In genomic region chr12:125187148-125187733, GRCh38 we compare ENCODE assay signal across 10 cellular contexts. TPM values are rescaled to one million over a fixed set of nuclear protein-coding genes. Genes with fewer than 3 reads are reported as not detected.
DNase-seq lines count a peak whose midpoint lies in the region; ATAC-seq and TF ChIP-seq lines count a peak whose summit lies in the region.
"Had no signal": no experiment of that assay in that cellular context is flagged by ENCODE, and none has a peak within 500 bp of the region (broad histone marks: within the 10 kb centered on the region; RNA-seq: fewer than 3 reads in every experiment).

No MANE protein-coding gene starts in this region.

- POLR2A ChIA-PET in SK-N-SH (lab: Yijun Ruan, JAX) = no interaction called here

- no peak overlapping the region for H3K4me3 Mint-ChIP-seq in activated CD4-positive, alpha-beta T cell treated with anti-CD3 and anti-CD28 coated beads, Interleukin-2, amount 10 ng/mL, durations not matched to agents 24 days and 14 days

- H4K20me1 ChIP-seq in SK-N-SH (ENCODE audit: insufficient read depth) = no peaks in the 10 kb centered on the region; the same call in 1 of the 2 replicates

- intact Hi-C loops in activated CD4-positive, alpha-beta T cell treated with anti-CD3 and anti-CD28 coated beads, Interleukin-2, amount 10 ng/mL, durations not matched to agents 24 days and 14 days (cut with micrococcal nuclease) = no loop called here

- H3K4me1 ChIP-seq in SK-N-SH (ENCODE audit: control insufficient read depth in 1 of 2, insufficient read depth in 2 of 2, low read depth in 1 of 2, low read length in 1 of 2) = no peaks in the 10 kb centered on the region; a peak in 1 of 4 replicates
- H3K4me1 ChIP-seq in urinary bladder (ENCODE audit: insufficient read depth) = no peaks in the 10 kb centered on the region

- H3F3A ChIP-seq in SK-N-SH (replicated peaks; ENCODE audit: insufficient read depth) = peaks cover 3% of the 10 kb centered on the region

- H3K36me3 Mint-ChIP-seq in activated CD4-positive, alpha-beta T cell treated with anti-CD3 and anti-CD28 coated beads, Interleukin-2, amount 10 ng/mL, durations not matched to agents 24 days and 14 days (ENCODE audit: low read depth) = no peaks in the 10 kb centered on the region

- no peaks in the 10 kb centered on the region for H3K79me2 ChIP-seq in SK-N-SH (ENCODE audit: insufficient read depth)

- DNase-seq in SK-N-SH = no peak
- DNase-seq in ecto neural progenitor cell (ENCODE audit: low spot score) = peak; percentile 79
- DNase-seq in myocyte (ENCODE audit: low read depth) = peak; percentile 19
- no peak for DNase-seq in activated CD4-positive, alpha-beta T cell treated with anti-CD3 and anti-CD28 coated beads, Interleukin-2, amount 10 ng/mL, durations not matched to agents 24 days and 14 days
- no peak for DNase-seq in COLO668 (lab: John Stamatoyannopoulos, UW; ENCODE audit: unreplicated experiment)
- DNase-seq: NCI-H187 treated with DMSO at 0.1 percent for 48 hours had no signal

- WGBS in SK-N-SH (ENCODE audit: low lambda C conversion rate) = 4% methylated on average over 24 of the region's 41 CpGs
- WGBS in urinary bladder = 1% methylated on average over 41 of the region's 41 CpGs

- peak overlapping the region; percentile 62; the same call in 1 of the 2 replicates for H3K4me2 ChIP-seq in SK-N-SH

- peaks cover 53% of the 10 kb centered on the region for H3K27me3 ChIP-seq in SK-N-SH (ENCODE audit: insufficient read depth)

- no peak for TF ChIP-seq EP300 in SK-N-SH (IDR thresholded peaks at IDR 0.05; ENCODE audit: borderline replicate concordance in 1 of 2, low read depth in 1 of 2, low read length in 1 of 2)

- no peak for TF ChIP-seq RAD21 in SK-N-SH (IDR thresholded peaks at IDR 0.05; ENCODE audit: low read length)

- H3K9me3 ChIP-seq in SK-N-SH = no peaks in the 10 kb centered on the region
- H3K9me3 ChIP-seq: mucosa of descending colon had no signal

- H3K36me3 ChIP-seq in SK-N-SH (replicated peaks in 1 of 2; ENCODE audit: control insufficient read depth in 1 of 2, insufficient read depth in 2 of 2, low read length in 1 of 2) (no peaks in the 10 kb centered on the region), urinary bladder (ENCODE audit: insufficient read depth) (no peaks in the 10 kb centered on the region)

- H2AFZ ChIP-seq in SK-N-SH (ENCODE audit: low read depth) = no peak overlapping the region

- no peak overlapping the region for H3K27ac ChIP-seq in SK-N-SH (ENCODE audit: low read depth in 2 of 2, low read length in 1 of 2)
- no peak overlapping the region for H3K27ac ChIP-seq in urinary bladder (ENCODE audit: low read depth)

- peaks cover 14% of the 10 kb centered on the region for H3K4me1 Mint-ChIP-seq in activated CD4-positive, alpha-beta T cell treated with anti-CD3 and anti-CD28 coated beads, Interleukin-2, amount 10 ng/mL, durations not matched to agents 24 days and 14 days

- no peaks in the 10 kb centered on the region for H3K9me2 ChIP-seq in SK-N-SH

- no peak overlapping the region for H3K9ac ChIP-seq in SK-N-SH

- H3K9me3 Mint-ChIP-seq in activated CD4-positive, alpha-beta T cell treated with anti-CD3 and anti-CD28 coated beads, Interleukin-2, amount 10 ng/mL, durations not matched to agents 24 days and 14 days = no peaks in the 10 kb centered on the region

- peak overlapping the region in 1 of 2 experiments; percentile 43; a peak in 2 of 4 replicates for H3K4me3 ChIP-seq in SK-N-SH (ENCODE audit: low read depth in 2 of 2, low read length in 1 of 2)
- H3K4me3 ChIP-seq in urinary bladder (ENCODE audit: low read depth, low read length) = peak overlapping the region; percentile 56
- H3K4me3 ChIP-seq: mucosa of descending colon had no signal

- H3K27me3 Mint-ChIP-seq in activated CD4-positive, alpha-beta T cell treated with anti-CD3 and anti-CD28 coated beads, Interleukin-2, amount 10 ng/mL, durations not matched to agents 24 days and 14 days = peaks cover 64% of the 10 kb centered on the region

- CTCF ChIA-PET in SK-N-SH (lab: Yijun Ruan, JAX) = interaction anchor here (0.9 to 2.6 kb wide), 3 partner anchors 16 to 281 kb away, joined by 3 to 11 read pairs (median 4); no protein-coding TSS in a partner anchor

- no peak for TF ChIP-seq CTCF in SK-N-SH (IDR thresholded peaks at IDR 0.05)

- ATAC-seq in SK-N-SH treated with all-trans-retinoic acid at 6 μM for 48 hours (no peak), GM21723 (IDR thresholded peaks at IDR 0.05; ENCODE audit: unreplicated experiment) (no peak)

- H3K27ac Mint-ChIP-seq in activated CD4-positive, alpha-beta T cell treated with anti-CD3 and anti-CD28 coated beads, Interleukin-2, amount 10 ng/mL, durations not matched to agents 24 days and 14 days = no peak overlapping the region

TF ChIP-seq in SK-N-SH, 30 proteins besides CTCF, POLR2A, EP300 and RAD21 (continues in another document):
- TF ChIP-seq USF2 (IDR thresholded peaks at IDR 0.05; ENCODE audit: borderline replicate concordance, low read depth, low read length) (no peak), GABPA (IDR thresholded peaks at IDR 0.05; ENCODE audit: low read depth) (no peak), ELF1 (IDR thresholded peaks at IDR 0.05) (no peak), MXI1 (IDR thresholded peaks at IDR 0.05; ENCODE audit: low read depth, low read length) (no peak)

TF ChIP-seq in SK-N-SH treated with all-trans-retinoic acid at 6 μM for 48 hours, 23 proteins besides CTCF, POLR2A, EP300 and RAD21 (continues in another document):
- TF ChIP-seq BACH2 (CRISPR knock-in tag; IDR thresholded peaks at IDR 0.05; ENCODE audit: borderline replicate concordance) (no peak), ZFP3 (CRISPR knock-in tag; IDR thresholded peaks at IDR 0.05) (no peak), OSR1 (CRISPR knock-in tag; IDR thresholded peaks at IDR 0.05) (no peak), ZFP30 (CRISPR knock-in tag; IDR thresholded peaks at IDR 0.05) (no peak), ZC3H10 (CRISPR knock-in tag; IDR thresholded peaks at IDR 0.05) (no peak), TOX (CRISPR knock-in tag; IDR thresholded peaks at IDR 0.05; ENCODE audit: borderline replicate concordance) (no peak), TSHZ2 (CRISPR knock-in tag; IDR thresholded peaks at IDR 0.05) (no peak), ARNTL (CRISPR knock-in tag; IDR thresholded peaks at IDR 0.05; ENCODE audit: borderline replicate concordance, low read depth) (no peak), ZNF70 (CRISPR knock-in tag; IDR thresholded peaks at IDR 0.05) (no peak), SNAI2 (CRISPR knock-in tag; IDR thresholded peaks at IDR 0.05) (no peak), GLIS3 (CRISPR knock-in tag; IDR thresholded peaks at IDR 0.05) (no peak)
- TF ChIP-seq, protein P1, sequence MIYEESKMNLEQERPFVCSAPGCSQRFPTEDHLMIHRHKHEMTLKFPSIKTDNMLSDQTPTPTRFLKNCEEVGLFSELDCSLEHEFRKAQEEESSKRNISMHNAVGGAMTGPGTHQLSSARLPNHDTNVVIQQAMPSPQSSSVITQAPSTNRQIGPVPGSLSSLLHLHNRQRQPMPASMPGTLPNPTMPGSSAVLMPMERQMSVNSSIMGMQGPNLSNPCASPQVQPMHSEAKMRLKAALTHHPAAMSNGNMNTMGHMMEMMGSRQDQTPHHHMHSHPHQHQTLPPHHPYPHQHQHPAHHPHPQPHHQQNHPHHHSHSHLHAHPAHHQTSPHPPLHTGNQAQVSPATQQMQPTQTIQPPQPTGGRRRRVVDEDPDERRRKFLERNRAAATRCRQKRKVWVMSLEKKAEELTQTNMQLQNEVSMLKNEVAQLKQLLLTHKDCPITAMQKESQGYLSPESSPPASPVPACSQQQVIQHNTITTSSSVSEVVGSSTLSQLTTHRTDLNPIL (CRISPR knock-in tag; IDR thresholded peaks at IDR 0.05; ENCODE audit: low read depth) = no peak
- TF ChIP-seq, protein P2, sequence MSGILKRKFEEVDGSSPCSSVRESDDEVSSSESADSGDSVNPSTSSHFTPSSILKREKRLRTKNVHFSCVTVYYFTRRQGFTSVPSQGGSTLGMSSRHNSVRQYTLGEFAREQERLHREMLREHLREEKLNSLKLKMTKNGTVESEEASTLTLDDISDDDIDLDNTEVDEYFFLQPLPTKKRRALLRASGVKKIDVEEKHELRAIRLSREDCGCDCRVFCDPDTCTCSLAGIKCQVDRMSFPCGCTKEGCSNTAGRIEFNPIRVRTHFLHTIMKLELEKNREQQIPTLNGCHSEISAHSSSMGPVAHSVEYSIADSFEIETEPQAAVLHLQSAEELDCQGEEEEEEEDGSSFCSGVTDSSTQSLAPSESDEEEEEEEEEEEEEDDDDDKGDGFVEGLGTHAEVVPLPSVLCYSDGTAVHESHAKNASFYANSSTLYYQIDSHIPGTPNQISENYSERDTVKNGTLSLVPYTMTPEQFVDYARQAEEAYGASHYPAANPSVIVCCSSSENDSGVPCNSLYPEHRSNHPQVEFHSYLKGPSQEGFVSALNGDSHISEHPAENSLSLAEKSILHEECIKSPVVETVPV (CRISPR knock-in tag; IDR thresholded peaks at IDR 0.05) = no peak

RNA-seq across cellular contexts. Expression of gene TMEM132B, which starts 1.1 kb away (rescaled TPM):
- polyA plus RNA-seq in SK-N-SH (2012; rRNA removed) (0.84 and 0.93 TPM in 2 replicates), urinary bladder (1.0 TPM)
- polyA plus RNA-seq in SK-N-SH (2012; cell fraction: cytosol; rRNA removed) = 0.40 and 0.60 TPM in 2 replicates
- polyA plus RNA-seq in SK-N-SH (2012; cell fraction: nucleus; rRNA removed) = 3.0 and 4.3 TPM in 2 replicates
- total RNA-seq in myocyte (0.83 TPM in 2 replicates), urinary bladder (4.4 TPM)
- polyA plus RNA-seq in myocyte (2012) = 0.14 TPM
- not detected in 2 replicates for total RNA-seq in activated CD4-positive, alpha-beta T cell treated with anti-CD3 and anti-CD28 coated beads, Interleukin-2, amount 10 ng/mL, durations not matched to agents 24 days and 14 days

Comparison
In these comparisons a context has a peak if more than half of its experiments do, and no peak if none do; other contexts are left out.
1. DNase-seq: peak in ecto neural progenitor cell (single experiment) and myocyte (single experiment); none in SK-N-SH (single experiment), activated CD4-positive, alpha-beta T cell treated with anti-CD3 and anti-CD28 coated beads, Interleukin-2, amount 10 ng/mL, durations not matched to agents 24 days and 14 days (single experiment) and COLO668 (single experiment).